In the genomic region with DNA sequence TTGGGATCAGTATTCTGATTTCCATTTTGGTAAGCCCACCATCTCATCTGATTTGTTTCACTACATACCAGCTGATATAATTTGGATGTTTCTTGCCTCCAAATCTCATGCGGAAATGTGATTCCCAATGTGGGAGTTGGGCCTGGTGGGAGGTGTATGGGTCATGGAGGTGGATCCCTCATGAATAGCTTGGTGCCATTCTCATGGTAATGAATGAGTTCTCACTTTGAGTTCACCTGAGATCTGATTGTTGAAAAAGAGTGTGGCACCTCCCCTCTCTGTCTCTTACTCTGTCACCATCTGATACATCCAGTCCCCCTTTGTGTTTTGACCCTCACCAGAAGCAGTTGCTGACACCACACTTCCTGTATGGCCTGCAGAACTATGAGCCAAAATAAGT, we compare ENCODE assay signal across 1 cellular context.
TF ChIP-seq lines count a peak whose summit lies in the region.

No MANE protein-coding gene starts in this region.

TF ChIP-seq in GM23338, 12 proteins besides CTCF, POLR2A, EP300 and RAD21:
- TF ChIP-seq, protein P1, sequence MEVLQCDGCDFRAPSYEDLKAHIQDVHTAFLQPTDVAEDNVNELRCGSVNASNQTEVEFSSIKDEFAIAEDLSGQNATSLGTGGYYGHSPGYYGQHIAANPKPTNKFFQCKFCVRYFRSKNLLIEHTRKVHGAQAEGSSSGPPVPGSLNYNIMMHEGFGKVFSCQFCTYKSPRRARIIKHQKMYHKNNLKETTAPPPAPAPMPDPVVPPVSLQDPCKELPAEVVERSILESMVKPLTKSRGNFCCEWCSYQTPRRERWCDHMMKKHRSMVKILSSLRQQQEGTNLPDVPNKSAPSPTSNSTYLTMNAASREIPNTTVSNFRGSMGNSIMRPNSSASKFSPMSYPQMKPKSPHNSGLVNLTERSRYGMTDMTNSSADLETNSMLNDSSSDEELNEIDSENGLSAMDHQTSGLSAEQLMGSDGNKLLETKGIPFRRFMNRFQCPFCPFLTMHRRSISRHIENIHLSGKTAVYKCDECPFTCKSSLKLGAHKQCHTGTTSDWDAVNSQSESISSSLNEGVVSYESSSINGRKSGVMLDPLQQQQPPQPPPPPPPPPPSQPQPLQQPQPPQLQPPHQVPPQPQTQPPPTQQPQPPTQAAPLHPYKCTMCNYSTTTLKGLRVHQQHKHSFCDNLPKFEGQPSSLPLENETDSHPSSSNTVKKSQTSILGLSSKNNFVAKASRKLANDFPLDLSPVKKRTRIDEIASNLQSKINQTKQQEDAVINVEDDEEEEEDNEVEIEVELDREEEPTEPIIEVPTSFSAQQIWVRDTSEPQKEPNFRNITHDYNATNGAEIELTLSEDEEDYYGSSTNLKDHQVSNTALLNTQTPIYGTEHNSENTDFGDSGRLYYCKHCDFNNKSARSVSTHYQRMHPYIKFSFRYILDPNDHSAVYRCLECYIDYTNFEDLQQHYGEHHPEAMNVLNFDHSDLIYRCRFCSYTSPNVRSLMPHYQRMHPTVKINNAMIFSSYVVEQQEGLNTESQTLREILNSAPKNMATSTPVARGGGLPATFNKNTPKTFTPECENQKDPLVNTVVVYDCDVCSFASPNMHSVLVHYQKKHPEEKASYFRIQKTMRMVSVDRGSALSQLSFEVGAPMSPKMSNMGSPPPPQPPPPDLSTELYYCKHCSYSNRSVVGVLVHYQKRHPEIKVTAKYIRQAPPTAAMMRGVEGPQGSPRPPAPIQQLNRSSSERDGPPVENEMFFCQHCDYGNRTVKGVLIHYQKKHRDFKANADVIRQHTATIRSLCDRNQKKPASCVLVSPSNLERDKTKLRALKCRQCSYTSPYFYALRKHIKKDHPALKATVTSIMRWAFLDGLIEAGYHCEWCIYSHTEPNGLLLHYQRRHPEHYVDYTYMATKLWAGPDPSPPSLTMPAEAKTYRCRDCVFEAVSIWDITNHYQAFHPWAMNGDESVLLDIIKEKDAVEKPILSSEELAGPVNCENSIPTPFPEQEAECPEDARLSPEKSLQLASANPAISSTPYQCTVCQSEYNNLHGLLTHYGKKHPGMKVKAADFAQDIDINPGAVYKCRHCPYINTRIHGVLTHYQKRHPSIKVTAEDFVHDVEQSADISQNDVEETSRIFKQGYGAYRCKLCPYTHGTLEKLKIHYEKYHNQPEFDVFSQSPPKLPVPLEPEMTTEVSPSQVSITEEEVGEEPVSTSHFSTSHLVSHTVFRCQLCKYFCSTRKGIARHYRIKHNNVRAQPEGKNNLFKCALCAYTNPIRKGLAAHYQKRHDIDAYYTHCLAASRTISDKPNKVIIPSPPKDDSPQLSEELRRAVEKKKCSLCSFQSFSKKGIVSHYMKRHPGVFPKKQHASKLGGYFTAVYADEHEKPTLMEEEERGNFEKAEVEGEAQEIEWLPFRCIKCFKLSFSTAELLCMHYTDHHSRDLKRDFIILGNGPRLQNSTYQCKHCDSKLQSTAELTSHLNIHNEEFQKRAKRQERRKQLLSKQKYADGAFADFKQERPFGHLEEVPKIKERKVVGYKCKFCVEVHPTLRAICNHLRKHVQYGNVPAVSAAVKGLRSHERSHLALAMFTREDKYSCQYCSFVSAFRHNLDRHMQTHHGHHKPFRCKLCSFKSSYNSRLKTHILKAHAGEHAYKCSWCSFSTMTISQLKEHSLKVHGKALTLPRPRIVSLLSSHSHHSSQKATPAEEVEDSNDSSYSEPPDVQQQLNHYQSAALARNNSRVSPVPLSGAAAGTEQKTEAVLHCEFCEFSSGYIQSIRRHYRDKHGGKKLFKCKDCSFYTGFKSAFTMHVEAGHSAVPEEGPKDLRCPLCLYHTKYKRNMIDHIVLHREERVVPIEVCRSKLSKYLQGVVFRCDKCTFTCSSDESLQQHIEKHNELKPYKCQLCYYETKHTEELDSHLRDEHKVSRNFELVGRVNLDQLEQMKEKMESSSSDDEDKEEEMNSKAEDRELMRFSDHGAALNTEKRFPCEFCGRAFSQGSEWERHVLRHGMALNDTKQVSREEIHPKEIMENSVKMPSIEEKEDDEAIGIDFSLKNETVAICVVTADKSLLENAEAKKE (CRISPR knock-in tag; IDR thresholded peaks at IDR 0.05) = peak; percentile 76
- TF ChIP-seq CREB1 (CRISPR knock-in tag; IDR thresholded peaks at IDR 0.05; ENCODE audit: low read depth) = no peak
